1 cellular context compared by ENCODE assay signal in the genomic region with DNA sequence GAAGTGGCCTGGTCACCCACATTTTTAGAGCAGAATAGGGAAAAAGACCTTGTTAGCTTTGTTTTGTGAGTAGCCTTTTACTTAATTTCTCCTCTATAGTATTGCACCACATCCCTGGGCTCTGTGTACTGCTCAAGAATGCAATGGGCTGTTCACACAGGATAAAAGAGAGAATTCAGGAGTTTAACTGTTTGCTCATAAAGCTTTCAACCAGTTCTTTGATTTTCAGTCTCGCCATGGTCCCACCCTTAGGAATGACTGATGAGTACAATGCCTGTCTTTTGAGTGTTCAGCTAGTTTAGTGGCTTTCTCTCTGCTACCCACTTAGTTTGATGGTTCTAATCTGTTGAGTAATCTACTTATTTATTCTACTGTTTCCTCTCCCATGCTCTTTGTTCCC.
TF ChIP-seq lines count a peak whose summit lies in the region.

No MANE protein-coding gene starts in this region.

TF ChIP-seq in H1, 55 proteins besides CTCF, POLR2A, EP300 and RAD21 (continued from another document):
- no peak for TF ChIP-seq RBBP5 (IDR thresholded peaks at IDR 0.05; ENCODE audit: borderline replicate concordance, low read depth, low read length)
- TF ChIP-seq BACH1 (IDR thresholded peaks at IDR 0.05; ENCODE audit: low read length) = no peak
- TF ChIP-seq NRF1 (IDR thresholded peaks at IDR 0.05; ENCODE audit: low read depth, low read length) = no peak
- TF ChIP-seq, protein P1, sequence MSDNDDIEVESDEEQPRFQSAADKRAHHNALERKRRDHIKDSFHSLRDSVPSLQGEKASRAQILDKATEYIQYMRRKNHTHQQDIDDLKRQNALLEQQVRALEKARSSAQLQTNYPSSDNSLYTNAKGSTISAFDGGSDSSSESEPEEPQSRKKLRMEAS (IDR thresholded peaks at IDR 0.05) = no peak
- no peak for TF ChIP-seq SP2 (IDR thresholded peaks at IDR 0.05; ENCODE audit: low read length)
- TF ChIP-seq, protein P2, sequence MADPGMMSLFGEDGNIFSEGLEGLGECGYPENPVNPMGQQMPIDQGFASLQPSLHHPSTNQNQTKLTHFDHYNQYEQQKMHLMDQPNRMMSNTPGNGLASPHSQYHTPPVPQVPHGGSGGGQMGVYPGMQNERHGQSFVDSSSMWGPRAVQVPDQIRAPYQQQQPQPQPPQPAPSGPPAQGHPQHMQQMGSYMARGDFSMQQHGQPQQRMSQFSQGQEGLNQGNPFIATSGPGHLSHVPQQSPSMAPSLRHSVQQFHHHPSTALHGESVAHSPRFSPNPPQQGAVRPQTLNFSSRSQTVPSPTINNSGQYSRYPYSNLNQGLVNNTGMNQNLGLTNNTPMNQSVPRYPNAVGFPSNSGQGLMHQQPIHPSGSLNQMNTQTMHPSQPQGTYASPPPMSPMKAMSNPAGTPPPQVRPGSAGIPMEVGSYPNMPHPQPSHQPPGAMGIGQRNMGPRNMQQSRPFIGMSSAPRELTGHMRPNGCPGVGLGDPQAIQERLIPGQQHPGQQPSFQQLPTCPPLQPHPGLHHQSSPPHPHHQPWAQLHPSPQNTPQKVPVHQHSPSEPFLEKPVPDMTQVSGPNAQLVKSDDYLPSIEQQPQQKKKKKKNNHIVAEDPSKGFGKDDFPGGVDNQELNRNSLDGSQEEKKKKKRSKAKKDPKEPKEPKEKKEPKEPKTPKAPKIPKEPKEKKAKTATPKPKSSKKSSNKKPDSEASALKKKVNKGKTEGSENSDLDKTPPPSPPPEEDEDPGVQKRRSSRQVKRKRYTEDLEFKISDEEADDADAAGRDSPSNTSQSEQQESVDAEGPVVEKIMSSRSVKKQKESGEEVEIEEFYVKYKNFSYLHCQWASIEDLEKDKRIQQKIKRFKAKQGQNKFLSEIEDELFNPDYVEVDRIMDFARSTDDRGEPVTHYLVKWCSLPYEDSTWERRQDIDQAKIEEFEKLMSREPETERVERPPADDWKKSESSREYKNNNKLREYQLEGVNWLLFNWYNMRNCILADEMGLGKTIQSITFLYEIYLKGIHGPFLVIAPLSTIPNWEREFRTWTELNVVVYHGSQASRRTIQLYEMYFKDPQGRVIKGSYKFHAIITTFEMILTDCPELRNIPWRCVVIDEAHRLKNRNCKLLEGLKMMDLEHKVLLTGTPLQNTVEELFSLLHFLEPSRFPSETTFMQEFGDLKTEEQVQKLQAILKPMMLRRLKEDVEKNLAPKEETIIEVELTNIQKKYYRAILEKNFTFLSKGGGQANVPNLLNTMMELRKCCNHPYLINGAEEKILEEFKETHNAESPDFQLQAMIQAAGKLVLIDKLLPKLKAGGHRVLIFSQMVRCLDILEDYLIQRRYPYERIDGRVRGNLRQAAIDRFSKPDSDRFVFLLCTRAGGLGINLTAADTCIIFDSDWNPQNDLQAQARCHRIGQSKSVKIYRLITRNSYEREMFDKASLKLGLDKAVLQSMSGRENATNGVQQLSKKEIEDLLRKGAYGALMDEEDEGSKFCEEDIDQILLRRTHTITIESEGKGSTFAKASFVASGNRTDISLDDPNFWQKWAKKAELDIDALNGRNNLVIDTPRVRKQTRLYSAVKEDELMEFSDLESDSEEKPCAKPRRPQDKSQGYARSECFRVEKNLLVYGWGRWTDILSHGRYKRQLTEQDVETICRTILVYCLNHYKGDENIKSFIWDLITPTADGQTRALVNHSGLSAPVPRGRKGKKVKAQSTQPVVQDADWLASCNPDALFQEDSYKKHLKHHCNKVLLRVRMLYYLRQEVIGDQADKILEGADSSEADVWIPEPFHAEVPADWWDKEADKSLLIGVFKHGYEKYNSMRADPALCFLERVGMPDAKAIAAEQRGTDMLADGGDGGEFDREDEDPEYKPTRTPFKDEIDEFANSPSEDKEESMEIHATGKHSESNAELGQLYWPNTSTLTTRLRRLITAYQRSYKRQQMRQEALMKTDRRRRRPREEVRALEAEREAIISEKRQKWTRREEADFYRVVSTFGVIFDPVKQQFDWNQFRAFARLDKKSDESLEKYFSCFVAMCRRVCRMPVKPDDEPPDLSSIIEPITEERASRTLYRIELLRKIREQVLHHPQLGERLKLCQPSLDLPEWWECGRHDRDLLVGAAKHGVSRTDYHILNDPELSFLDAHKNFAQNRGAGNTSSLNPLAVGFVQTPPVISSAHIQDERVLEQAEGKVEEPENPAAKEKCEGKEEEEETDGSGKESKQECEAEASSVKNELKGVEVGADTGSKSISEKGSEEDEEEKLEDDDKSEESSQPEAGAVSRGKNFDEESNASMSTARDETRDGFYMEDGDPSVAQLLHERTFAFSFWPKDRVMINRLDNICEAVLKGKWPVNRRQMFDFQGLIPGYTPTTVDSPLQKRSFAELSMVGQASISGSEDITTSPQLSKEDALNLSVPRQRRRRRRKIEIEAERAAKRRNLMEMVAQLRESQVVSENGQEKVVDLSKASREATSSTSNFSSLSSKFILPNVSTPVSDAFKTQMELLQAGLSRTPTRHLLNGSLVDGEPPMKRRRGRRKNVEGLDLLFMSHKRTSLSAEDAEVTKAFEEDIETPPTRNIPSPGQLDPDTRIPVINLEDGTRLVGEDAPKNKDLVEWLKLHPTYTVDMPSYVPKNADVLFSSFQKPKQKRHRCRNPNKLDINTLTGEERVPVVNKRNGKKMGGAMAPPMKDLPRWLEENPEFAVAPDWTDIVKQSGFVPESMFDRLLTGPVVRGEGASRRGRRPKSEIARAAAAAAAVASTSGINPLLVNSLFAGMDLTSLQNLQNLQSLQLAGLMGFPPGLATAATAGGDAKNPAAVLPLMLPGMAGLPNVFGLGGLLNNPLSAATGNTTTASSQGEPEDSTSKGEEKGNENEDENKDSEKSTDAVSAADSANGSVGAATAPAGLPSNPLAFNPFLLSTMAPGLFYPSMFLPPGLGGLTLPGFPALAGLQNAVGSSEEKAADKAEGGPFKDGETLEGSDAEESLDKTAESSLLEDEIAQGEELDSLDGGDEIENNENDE (IDR thresholded peaks at IDR 0.05; ENCODE audit: insufficient replicate concordance, low read length) = no peak
- TF ChIP-seq CHD2 (IDR thresholded peaks at IDR 0.05; ENCODE audit: low read length) = no peak
- no peak for TF ChIP-seq TAF1 (IDR thresholded peaks at IDR 0.05; ENCODE audit: low read depth, low read length)
- no peak for TF ChIP-seq TEAD4 (IDR thresholded peaks at IDR 0.05; ENCODE audit: low read depth, low read length)
- no peak for TF ChIP-seq JUN (IDR thresholded peaks at IDR 0.05; ENCODE audit: low read depth, low read length)
- TF ChIP-seq NANOG (IDR thresholded peaks at IDR 0.05; ENCODE audit: insufficient read depth, low read depth, low read length, poor library complexity, severe bottlenecking) = no peak
- TF ChIP-seq, protein P3, sequence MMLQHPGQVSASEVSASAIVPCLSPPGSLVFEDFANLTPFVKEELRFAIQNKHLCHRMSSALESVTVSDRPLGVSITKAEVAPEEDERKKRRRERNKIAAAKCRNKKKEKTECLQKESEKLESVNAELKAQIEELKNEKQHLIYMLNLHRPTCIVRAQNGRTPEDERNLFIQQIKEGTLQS (IDR thresholded peaks at IDR 0.05; ENCODE audit: insufficient read depth, low read depth, low read length) = no peak
- TF ChIP-seq BCL11A (IDR thresholded peaks at IDR 0.05; ENCODE audit: low read depth in 2 of 2, low read length in 2 of 2) = no peak
